Comparison of ENCODE assay signal across 1 cellular context in genomic region chr1:118404024-118404423, GRCh38.
TF ChIP-seq lines count a peak whose summit lies in the region.

No MANE protein-coding gene starts in this region.

TF ChIP-seq in HEK293, 187 proteins besides CTCF, POLR2A, EP300 and RAD21 (continued from another document):
- TF ChIP-seq ZNF121 (tag by site-specific recombination; IDR thresholded peaks at IDR 0.05): no peak
- TF ChIP-seq ZSCAN4 (tag by site-specific recombination; IDR thresholded peaks at IDR 0.05): no peak
- TF ChIP-seq ZNF138 (tag by site-specific recombination; IDR thresholded peaks at IDR 0.05; ENCODE audit: borderline replicate concordance): no peak
- TF ChIP-seq ZNF26 (tag by site-specific recombination; IDR thresholded peaks at IDR 0.05): no peak
- no peak for TF ChIP-seq ZNF362 (tag by site-specific recombination; IDR thresholded peaks at IDR 0.05)
- TF ChIP-seq FEZF1 (tag by site-specific recombination; IDR thresholded peaks at IDR 0.05): no peak
- peak; percentile 51 for TF ChIP-seq ZXDB (tag by site-specific recombination; IDR thresholded peaks at IDR 0.05)
- TF ChIP-seq GLI4 (tag by site-specific recombination; IDR thresholded peaks at IDR 0.05): no peak
- TF ChIP-seq GLIS1 (tag by site-specific recombination; IDR thresholded peaks at IDR 0.05): no peak
- TF ChIP-seq ZNF211 (tag by site-specific recombination; IDR thresholded peaks at IDR 0.05; ENCODE audit: low read depth): no peak
- no peak for TF ChIP-seq MZF1 (tag by site-specific recombination; IDR thresholded peaks at IDR 0.05; ENCODE audit: borderline replicate concordance)
- TF ChIP-seq MYNN (tag by site-specific recombination; IDR thresholded peaks at IDR 0.05; ENCODE audit: borderline replicate concordance): no peak
- no peak for TF ChIP-seq ZNF146 (tag by site-specific recombination; IDR thresholded peaks at IDR 0.05)
- no peak for TF ChIP-seq ZBTB49 (tag by site-specific recombination; IDR thresholded peaks at IDR 0.05; ENCODE audit: low read depth)
- TF ChIP-seq SP2 (tag by site-specific recombination; IDR thresholded peaks at IDR 0.05): no peak
